1 cellular context compared by ENCODE assay signal in the genomic region with DNA sequence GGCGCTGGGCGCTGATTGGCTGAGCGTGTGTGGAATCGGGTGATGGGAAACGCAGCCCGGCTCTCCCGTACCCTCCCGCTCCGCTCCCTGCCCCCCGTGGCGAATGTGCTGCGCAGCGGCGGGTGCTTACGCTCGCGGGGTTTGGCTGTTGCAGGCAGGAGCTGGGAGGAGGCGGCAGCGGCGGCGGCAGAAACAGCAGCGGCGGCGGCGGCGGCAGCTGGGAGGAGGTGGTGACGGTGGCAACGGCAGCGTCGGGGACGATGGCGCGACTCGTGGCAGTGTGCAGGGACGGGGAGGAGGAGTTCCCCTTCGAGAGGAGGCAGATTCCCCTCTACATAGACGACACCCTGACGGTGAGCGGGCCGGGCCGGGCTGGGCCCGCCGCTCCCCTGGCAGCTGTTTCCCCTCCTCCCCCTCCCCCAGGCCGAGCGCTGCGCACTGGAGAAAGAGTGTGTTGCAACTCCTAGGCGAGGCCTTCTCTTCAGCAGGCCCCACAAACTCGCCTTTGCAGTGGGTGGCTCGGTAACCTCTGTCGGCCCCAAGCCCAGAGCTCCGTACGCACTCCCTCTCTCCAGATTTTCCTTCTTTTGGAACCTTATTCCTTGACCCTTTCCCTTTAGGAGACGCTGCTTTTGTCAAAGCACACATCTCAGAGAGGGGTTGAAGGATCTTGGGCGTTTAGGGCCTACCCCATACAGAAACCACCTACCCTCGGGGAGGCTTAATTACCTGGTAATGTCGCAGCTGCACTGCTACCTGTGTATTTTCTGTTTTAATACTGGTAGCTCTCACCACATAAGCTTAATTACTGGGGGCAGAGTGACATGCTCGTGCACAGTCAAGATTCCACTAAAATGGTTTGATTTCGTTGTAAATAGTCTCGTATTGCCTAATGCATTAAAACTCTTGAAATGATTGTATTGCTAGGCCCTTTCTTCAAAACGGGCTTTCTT.
TF ChIP-seq lines count a peak whose summit lies in the region.

No MANE protein-coding gene starts in this region.

TF ChIP-seq in HEK293, 187 proteins besides CTCF, POLR2A, EP300 and RAD21 (continued from another document and continues in another):
- TF ChIP-seq KLF1 (tag by site-specific recombination; IDR thresholded peaks at IDR 0.05) = peak; percentile 23
- no peak for TF ChIP-seq ZNF510 (tag by site-specific recombination; IDR thresholded peaks at IDR 0.05; ENCODE audit: insufficient replicate concordance)
- TF ChIP-seq ZNF837 (tag by site-specific recombination; IDR thresholded peaks at IDR 0.05) = no peak
- TF ChIP-seq, protein P1, sequence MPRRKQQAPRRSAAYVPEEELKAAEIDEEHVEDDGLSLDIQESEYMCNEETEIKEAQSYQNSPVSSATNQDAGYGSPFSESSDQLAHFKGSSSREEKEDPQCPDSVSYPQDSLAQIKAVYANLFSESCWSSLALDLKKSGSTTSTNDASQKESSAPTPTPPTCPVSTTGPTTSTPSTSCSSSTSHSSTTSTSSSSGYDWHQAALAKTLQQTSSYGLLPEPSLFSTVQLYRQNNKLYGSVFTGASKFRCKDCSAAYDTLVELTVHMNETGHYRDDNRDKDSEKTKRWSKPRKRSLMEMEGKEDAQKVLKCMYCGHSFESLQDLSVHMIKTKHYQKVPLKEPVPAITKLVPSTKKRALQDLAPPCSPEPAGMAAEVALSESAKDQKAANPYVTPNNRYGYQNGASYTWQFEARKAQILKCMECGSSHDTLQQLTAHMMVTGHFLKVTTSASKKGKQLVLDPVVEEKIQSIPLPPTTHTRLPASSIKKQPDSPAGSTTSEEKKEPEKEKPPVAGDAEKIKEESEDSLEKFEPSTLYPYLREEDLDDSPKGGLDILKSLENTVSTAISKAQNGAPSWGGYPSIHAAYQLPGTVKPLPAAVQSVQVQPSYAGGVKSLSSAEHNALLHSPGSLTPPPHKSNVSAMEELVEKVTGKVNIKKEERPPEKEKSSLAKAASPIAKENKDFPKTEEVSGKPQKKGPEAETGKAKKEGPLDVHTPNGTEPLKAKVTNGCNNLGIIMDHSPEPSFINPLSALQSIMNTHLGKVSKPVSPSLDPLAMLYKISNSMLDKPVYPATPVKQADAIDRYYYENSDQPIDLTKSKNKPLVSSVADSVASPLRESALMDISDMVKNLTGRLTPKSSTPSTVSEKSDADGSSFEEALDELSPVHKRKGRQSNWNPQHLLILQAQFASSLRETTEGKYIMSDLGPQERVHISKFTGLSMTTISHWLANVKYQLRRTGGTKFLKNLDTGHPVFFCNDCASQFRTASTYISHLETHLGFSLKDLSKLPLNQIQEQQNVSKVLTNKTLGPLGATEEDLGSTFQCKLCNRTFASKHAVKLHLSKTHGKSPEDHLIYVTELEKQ (tag by site-specific recombination; IDR thresholded peaks at IDR 0.05; ENCODE audit: borderline replicate concordance) = no peak
- TF ChIP-seq ZBTB7A (tag by site-specific recombination; IDR thresholded peaks at IDR 0.05; ENCODE audit: low read depth) = peak; percentile 45; the same call in 1 of the 2 replicates
- peak; percentile 85; the same call in 1 of the 2 replicates for TF ChIP-seq KLF8 (tag by site-specific recombination; IDR thresholded peaks at IDR 0.05)
- TF ChIP-seq ZNF354C (tag by site-specific recombination; IDR thresholded peaks at IDR 0.05; ENCODE audit: borderline replicate concordance, low read depth) = no peak
- TF ChIP-seq ZSCAN16 (tag by site-specific recombination; IDR thresholded peaks at IDR 0.05) = no peak
- TF ChIP-seq, protein P2, sequence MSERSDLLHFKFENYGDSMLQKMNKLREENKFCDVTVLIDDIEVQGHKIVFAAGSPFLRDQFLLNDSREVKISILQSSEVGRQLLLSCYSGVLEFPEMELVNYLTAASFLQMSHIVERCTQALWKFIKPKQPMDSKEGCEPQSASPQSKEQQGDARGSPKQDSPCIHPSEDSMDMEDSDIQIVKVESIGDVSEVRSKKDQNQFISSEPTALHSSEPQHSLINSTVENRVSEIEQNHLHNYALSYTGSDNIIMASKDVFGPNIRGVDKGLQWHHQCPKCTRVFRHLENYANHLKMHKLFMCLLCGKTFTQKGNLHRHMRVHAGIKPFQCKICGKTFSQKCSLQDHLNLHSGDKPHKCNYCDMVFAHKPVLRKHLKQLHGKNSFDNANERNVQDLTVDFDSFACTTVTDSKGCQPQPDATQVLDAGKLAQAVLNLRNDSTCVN (tag by site-specific recombination; optimal IDR thresholded peaks at IDR 0.05) = peak; percentile 92
- TF ChIP-seq, protein P3, sequence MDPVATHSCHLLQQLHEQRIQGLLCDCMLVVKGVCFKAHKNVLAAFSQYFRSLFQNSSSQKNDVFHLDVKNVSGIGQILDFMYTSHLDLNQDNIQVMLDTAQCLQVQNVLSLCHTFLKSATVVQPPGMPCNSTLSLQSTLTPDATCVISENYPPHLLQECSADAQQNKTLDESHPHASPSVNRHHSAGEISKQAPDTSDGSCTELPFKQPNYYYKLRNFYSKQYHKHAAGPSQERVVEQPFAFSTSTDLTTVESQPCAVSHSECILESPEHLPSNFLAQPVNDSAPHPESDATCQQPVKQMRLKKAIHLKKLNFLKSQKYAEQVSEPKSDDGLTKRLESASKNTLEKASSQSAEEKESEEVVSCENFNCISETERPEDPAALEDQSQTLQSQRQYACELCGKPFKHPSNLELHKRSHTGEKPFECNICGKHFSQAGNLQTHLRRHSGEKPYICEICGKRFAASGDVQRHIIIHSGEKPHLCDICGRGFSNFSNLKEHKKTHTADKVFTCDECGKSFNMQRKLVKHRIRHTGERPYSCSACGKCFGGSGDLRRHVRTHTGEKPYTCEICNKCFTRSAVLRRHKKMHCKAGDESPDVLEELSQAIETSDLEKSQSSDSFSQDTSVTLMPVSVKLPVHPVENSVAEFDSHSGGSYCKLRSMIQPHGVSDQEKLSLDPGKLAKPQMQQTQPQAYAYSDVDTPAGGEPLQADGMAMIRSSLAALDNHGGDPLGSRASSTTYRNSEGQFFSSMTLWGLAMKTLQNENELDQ (tag by site-specific recombination; IDR thresholded peaks at IDR 0.05; ENCODE audit: low read depth) = no peak
- no peak for TF ChIP-seq ZNF140 (tag by site-specific recombination; IDR thresholded peaks at IDR 0.05)
- no peak for TF ChIP-seq TCF7L2 (IDR thresholded peaks at IDR 0.05; ENCODE audit: borderline replicate concordance, low read depth, low read length)
- peak; percentile 97 for TF ChIP-seq KLF16 (tag by site-specific recombination; IDR thresholded peaks at IDR 0.05)
- TF ChIP-seq OSR2 (tag by site-specific recombination; IDR thresholded peaks at IDR 0.05) = peak; percentile 67
- TF ChIP-seq, protein P4, sequence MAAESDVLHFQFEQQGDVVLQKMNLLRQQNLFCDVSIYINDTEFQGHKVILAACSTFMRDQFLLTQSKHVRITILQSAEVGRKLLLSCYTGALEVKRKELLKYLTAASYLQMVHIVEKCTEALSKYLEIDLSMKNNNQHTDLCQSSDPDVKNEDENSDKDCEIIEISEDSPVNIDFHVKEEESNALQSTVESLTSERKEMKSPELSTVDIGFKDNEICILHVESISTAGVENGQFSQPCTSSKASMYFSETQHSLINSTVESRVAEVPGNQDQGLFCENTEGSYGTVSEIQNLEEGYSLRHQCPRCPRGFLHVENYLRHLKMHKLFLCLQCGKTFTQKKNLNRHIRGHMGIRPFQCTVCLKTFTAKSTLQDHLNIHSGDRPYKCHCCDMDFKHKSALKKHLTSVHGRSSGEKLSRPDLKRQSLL (tag by site-specific recombination; IDR thresholded peaks at IDR 0.05) = peak; percentile 38; the same call in 1 of the 2 replicates
- TF ChIP-seq BCL11A (tag by site-specific recombination; IDR thresholded peaks at IDR 0.05; ENCODE audit: low read depth) = peak; percentile 20; the same call in 1 of the 2 replicates
- TF ChIP-seq REPIN1 (tag by site-specific recombination; IDR thresholded peaks at IDR 0.05; ENCODE audit: low read depth) = 0 out of 2 replicates have a peak, but pooled peaks have one; percentile 16
- TF ChIP-seq ZNF341 (tag by site-specific recombination; IDR thresholded peaks at IDR 0.05; ENCODE audit: low read depth) = peak; percentile 99
- peak; percentile 82 for TF ChIP-seq GLIS2 (tag by site-specific recombination; IDR thresholded peaks at IDR 0.05)
- TF ChIP-seq ZNF133 (tag by site-specific recombination; IDR thresholded peaks at IDR 0.05) = no peak
- TF ChIP-seq, protein P5, sequence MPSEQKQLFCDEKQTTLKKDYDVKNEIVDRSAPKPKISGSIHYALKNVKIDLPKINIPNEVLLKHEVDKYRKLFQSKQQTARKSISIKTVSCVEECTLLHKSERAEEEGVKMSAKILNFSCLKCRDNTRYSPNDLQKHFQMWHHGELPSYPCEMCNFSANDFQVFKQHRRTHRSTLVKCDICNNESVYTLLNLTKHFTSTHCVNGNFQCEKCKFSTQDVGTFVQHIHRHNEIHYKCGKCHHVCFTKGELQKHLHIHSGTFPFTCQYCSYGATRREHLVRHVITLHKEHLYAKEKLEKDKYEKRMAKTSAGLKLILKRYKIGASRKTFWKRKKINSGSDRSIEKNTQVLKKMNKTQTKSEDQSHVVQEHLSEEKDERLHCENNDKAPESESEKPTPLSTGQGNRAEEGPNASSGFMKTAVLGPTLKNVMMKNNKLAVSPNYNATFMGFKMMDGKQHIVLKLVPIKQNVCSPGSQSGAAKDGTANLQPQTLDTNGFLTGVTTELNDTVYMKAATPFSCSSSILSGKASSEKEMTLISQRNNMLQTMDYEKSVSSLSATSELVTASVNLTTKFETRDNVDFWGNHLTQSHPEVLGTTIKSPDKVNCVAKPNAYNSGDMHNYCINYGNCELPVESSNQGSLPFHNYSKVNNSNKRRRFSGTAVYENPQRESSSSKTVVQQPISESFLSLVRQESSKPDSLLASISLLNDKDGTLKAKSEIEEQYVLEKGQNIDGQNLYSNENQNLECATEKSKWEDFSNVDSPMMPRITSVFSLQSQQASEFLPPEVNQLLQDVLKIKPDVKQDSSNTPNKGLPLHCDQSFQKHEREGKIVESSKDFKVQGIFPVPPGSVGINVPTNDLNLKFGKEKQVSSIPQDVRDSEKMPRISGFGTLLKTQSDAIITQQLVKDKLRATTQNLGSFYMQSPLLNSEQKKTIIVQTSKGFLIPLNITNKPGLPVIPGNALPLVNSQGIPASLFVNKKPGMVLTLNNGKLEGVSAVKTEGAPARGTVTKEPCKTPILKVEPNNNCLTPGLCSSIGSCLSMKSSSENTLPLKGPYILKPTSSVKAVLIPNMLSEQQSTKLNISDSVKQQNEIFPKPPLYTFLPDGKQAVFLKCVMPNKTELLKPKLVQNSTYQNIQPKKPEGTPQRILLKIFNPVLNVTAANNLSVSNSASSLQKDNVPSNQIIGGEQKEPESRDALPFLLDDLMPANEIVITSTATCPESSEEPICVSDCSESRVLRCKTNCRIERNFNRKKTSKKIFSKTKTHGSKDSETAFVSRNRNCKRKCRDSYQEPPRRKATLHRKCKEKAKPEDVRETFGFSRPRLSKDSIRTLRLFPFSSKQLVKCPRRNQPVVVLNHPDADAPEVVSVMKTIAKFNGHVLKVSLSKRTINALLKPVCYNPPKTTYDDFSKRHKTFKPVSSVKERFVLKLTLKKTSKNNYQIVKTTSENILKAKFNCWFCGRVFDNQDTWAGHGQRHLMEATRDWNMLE (tag by site-specific recombination; conservative IDR thresholded peaks at IDR 0.05; ENCODE audit: low read depth) = no peak
- no peak for TF ChIP-seq ZBTB8A (tag by site-specific recombination; IDR thresholded peaks at IDR 0.05)
- peak; percentile 38; the same call in 1 of the 2 replicates for TF ChIP-seq EGR2 (tag by site-specific recombination; IDR thresholded peaks at IDR 0.05; ENCODE audit: low read depth)
- TF ChIP-seq ZNF423 (tag by site-specific recombination; IDR thresholded peaks at IDR 0.05) = peak; percentile 79
- TF ChIP-seq, protein P6, sequence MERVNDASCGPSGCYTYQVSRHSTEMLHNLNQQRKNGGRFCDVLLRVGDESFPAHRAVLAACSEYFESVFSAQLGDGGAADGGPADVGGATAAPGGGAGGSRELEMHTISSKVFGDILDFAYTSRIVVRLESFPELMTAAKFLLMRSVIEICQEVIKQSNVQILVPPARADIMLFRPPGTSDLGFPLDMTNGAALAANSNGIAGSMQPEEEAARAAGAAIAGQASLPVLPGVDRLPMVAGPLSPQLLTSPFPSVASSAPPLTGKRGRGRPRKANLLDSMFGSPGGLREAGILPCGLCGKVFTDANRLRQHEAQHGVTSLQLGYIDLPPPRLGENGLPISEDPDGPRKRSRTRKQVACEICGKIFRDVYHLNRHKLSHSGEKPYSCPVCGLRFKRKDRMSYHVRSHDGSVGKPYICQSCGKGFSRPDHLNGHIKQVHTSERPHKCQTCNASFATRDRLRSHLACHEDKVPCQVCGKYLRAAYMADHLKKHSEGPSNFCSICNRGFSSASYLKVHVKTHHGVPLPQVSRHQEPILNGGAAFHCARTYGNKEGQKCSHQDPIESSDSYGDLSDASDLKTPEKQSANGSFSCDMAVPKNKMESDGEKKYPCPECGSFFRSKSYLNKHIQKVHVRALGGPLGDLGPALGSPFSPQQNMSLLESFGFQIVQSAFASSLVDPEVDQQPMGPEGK (tag by site-specific recombination; IDR thresholded peaks at IDR 0.05) = peak; percentile 90
- TF ChIP-seq ZNF776 (tag by site-specific recombination; IDR thresholded peaks at IDR 0.05; ENCODE audit: borderline replicate concordance) = no peak
- peak; percentile 75 for TF ChIP-seq ZIC2 (tag by site-specific recombination; IDR thresholded peaks at IDR 0.05)
- peak; percentile 66; the same call in 1 of the 2 replicates for TF ChIP-seq KLF10 (tag by site-specific recombination; IDR thresholded peaks at IDR 0.05)
- TF ChIP-seq, protein P7, sequence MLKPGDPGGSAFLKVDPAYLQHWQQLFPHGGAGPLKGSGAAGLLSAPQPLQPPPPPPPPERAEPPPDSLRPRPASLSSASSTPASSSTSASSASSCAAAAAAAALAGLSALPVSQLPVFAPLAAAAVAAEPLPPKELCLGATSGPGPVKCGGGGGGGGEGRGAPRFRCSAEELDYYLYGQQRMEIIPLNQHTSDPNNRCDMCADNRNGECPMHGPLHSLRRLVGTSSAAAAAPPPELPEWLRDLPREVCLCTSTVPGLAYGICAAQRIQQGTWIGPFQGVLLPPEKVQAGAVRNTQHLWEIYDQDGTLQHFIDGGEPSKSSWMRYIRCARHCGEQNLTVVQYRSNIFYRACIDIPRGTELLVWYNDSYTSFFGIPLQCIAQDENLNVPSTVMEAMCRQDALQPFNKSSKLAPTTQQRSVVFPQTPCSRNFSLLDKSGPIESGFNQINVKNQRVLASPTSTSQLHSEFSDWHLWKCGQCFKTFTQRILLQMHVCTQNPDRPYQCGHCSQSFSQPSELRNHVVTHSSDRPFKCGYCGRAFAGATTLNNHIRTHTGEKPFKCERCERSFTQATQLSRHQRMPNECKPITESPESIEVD (tag by site-specific recombination; IDR thresholded peaks at IDR 0.05) = no peak
- peak; percentile 66 for TF ChIP-seq SP7 (tag by site-specific recombination; IDR thresholded peaks at IDR 0.05)
- TF ChIP-seq, protein P8, sequence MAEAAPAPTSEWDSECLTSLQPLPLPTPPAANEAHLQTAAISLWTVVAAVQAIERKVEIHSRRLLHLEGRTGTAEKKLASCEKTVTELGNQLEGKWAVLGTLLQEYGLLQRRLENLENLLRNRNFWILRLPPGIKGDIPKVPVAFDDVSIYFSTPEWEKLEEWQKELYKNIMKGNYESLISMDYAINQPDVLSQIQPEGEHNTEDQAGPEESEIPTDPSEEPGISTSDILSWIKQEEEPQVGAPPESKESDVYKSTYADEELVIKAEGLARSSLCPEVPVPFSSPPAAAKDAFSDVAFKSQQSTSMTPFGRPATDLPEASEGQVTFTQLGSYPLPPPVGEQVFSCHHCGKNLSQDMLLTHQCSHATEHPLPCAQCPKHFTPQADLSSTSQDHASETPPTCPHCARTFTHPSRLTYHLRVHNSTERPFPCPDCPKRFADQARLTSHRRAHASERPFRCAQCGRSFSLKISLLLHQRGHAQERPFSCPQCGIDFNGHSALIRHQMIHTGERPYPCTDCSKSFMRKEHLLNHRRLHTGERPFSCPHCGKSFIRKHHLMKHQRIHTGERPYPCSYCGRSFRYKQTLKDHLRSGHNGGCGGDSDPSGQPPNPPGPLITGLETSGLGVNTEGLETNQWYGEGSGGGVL (tag by site-specific recombination; IDR thresholded peaks at IDR 0.05) = peak; percentile 92
